ENCODE assay signal across 8 cellular contexts in genomic region chr1:2044510-2045319, GRCh38. TPM values are rescaled to one million over a fixed set of nuclear protein-coding genes. Genes with fewer than 3 reads are reported as not detected.
A peak's percentile ranks its signal among the peaks of the same experiment; 100 is the strongest.
DNase-seq lines count a peak whose midpoint lies in the region; ATAC-seq and TF ChIP-seq lines count a peak whose summit lies in the region.

No MANE protein-coding gene starts in this region.

- H3K9me2 ChIP-seq in SK-N-SH, result no peaks in the 10 kb centered on the region

- TF ChIP-seq CTCF in SK-N-SH (IDR thresholded peaks at IDR 0.05) (peak; percentile 58), type B pancreatic cell (conservative IDR thresholded peaks at IDR 0.05) (peak; percentile 92)

- peaks cover 29% of the 10 kb centered on the region for H3K27me3 Mint-ChIP-seq in type B pancreatic cell

- TF ChIP-seq RAD21 in SK-N-SH (IDR thresholded peaks at IDR 0.05; ENCODE audit: low read length), result peak; percentile 71

- TF ChIP-seq EP300 in SK-N-SH (IDR thresholded peaks at IDR 0.05; ENCODE audit: borderline replicate concordance in 1 of 2, low read depth in 1 of 2, low read length in 1 of 2), result no peak

- no peak overlapping the region for H3K27ac Mint-ChIP-seq in type B pancreatic cell

- CTCF ChIA-PET in HEK293T (lab: Yijun Ruan, JAX) (interaction anchor here (0.6 to 6.4 kb wide), 23 partner anchors 8 to 461 kb away, joined by 3 to 62 read pairs (median 4); no protein-coding TSS in a partner anchor), SK-N-SH (lab: Yijun Ruan, JAX) (interaction anchor here (0.6 to 8.3 kb wide), 58 partner anchors 9 to 379 kb away, joined by 3 to 268 read pairs (median 6); partner anchors contain the start of genes CALML6, CFAP74, GABRD and TMEM52)

- no peak overlapping the region for H3K27ac ChIP-seq in SK-N-SH (ENCODE audit: low read depth in 2 of 2, low read length in 1 of 2)

- no peaks in the 10 kb centered on the region for H3K79me2 ChIP-seq in SK-N-SH (ENCODE audit: insufficient read depth)

- ATAC-seq in Right ventricle myocardium inferior (peak; percentile 79), HG03039 (IDR thresholded peaks at IDR 0.05; ENCODE audit: unreplicated experiment) (no peak)

- H3K36me3 ChIP-seq in SK-N-SH (replicated peaks in 1 of 2; ENCODE audit: control insufficient read depth in 1 of 2, insufficient read depth in 2 of 2, low read length in 1 of 2), result no peaks in the 10 kb centered on the region

- DNase-seq in CD1c-positive myeloid dendritic cell (ENCODE audit: extremely low spot score) (peak; percentile 84), HEK293T (ENCODE audit: extremely low spot score) (peak; percentile 85), SK-N-SH (peak; percentile 97), Right ventricle myocardium inferior (ENCODE audit: missing footprints) (peak; percentile 87), posterior cingulate gyrus (peak; percentile 64 to 96 (median 78)), type B pancreatic cell (ENCODE audit: extremely low spot score, unreplicated experiment) (peak; percentile 90)
- DNase-seq in activated naive CD4-positive, alpha-beta T cell treated with anti-CD3 and anti-CD28 coated beads, Interleukin-2, amount 50 U/mL, for 16 hours, result peak; percentile 86

- no peak overlapping the region for H3K4me2 ChIP-seq in SK-N-SH

- intact Hi-C loops in Right ventricle myocardium inferior (cut with DNase I), result loop anchor here (1.0 kb wide), 2 partner anchors 84 to 100 kb away; no protein-coding TSS in a partner anchor
- intact Hi-C loops in posterior cingulate gyrus (cut with DNase I), result loop anchor here (2.0 to 5.0 kb wide), 2 partner anchors 84 to 102 kb away; no protein-coding TSS in a partner anchor

- no peaks in the 10 kb centered on the region for H3K27me3 ChIP-seq in SK-N-SH (ENCODE audit: insufficient read depth)

- H2AFZ ChIP-seq in SK-N-SH (ENCODE audit: low read depth), result peak overlapping the region; percentile 59; the same call in 1 of the 2 replicates

- H3K36me3 Mint-ChIP-seq in type B pancreatic cell, result no peaks in the 10 kb centered on the region

- no peak overlapping the region for H3K9ac ChIP-seq in SK-N-SH

- POLR2A ChIA-PET in HEK293T (lab: Yijun Ruan, JAX) (interaction anchor here (0.9 to 1.8 kb wide), 8 partner anchors 9 to 139 kb away, joined by 3 to 9 read pairs (median 4); no protein-coding TSS in a partner anchor), SK-N-SH (lab: Yijun Ruan, JAX) (interaction anchor here (0.5 to 1.5 kb wide), 5 partner anchors 11 to 221 kb away, joined by 3 to 6 read pairs (median 5); no protein-coding TSS in a partner anchor)

- H4K20me1 ChIP-seq in SK-N-SH (ENCODE audit: insufficient read depth), result no peaks in the 10 kb centered on the region

- H3K9me3 ChIP-seq in SK-N-SH, result no peaks in the 10 kb centered on the region

- WGBS in SK-N-SH (ENCODE audit: low lambda C conversion rate), result 25% methylated on average over 11 of the region's 75 CpGs

- peak overlapping the region; percentile 15 to 41; a peak in 1 of 4 replicates for H3K4me3 ChIP-seq in SK-N-SH (ENCODE audit: low read depth in 2 of 2, low read length in 1 of 2)

- no peaks in the 10 kb centered on the region for H3K9me3 Mint-ChIP-seq in type B pancreatic cell

- H3K4me1 ChIP-seq in SK-N-SH (ENCODE audit: control insufficient read depth in 1 of 2, insufficient read depth in 2 of 2, low read depth in 1 of 2, low read length in 1 of 2), result peaks cover 0 to 6% of the 10 kb centered on the region in 2 experiments; a peak in 1 of 4 replicates

- H3K4me3 Mint-ChIP-seq in type B pancreatic cell, result peak overlapping the region; percentile 20

- H3F3A ChIP-seq in SK-N-SH (replicated peaks; ENCODE audit: insufficient read depth), result no peaks in the 10 kb centered on the region

- H3K4me1 Mint-ChIP-seq in type B pancreatic cell (ENCODE audit: unreplicated experiment), result peaks cover 13% of the 10 kb centered on the region

TF ChIP-seq in HEK293T, 16 proteins besides CTCF, POLR2A, EP300 and RAD21:
- TF ChIP-seq PKNOX1 (IDR thresholded peaks at IDR 0.05), result no peak
- TF ChIP-seq FOXM1 (IDR thresholded peaks at IDR 0.05; ENCODE audit: borderline replicate concordance), result peak; percentile 49; the same call in 1 of the 2 replicates
- no peak for TF ChIP-seq ARNT (IDR thresholded peaks at IDR 0.05)
- TF ChIP-seq L3MBTL2 (conservative IDR thresholded peaks at IDR 0.05), result peak; percentile 58
TF ChIP-seq in HEK293T: peak in this region for 2.

TF ChIP-seq in SK-N-SH, 30 proteins besides CTCF, POLR2A, EP300 and RAD21:
- TF ChIP-seq YY1 (IDR thresholded peaks at IDR 0.05; ENCODE audit: low read depth), result no peak
- no peak for TF ChIP-seq JUND (IDR thresholded peaks at IDR 0.05)
- no peak for TF ChIP-seq FOXJ3 (CRISPR knock-in tag; IDR thresholded peaks at IDR 0.05)
- no peak for TF ChIP-seq SIN3A (IDR thresholded peaks at IDR 0.05; ENCODE audit: borderline replicate concordance, low read depth, low read length)
- no peak for TF ChIP-seq ELF1 (IDR thresholded peaks at IDR 0.05)
- peak; percentile 54 for TF ChIP-seq NRF1 (IDR thresholded peaks at IDR 0.05; ENCODE audit: low read depth, low read length)
- TF ChIP-seq PBX3 (IDR thresholded peaks at IDR 0.05), result no peak
- TF ChIP-seq IRF3 (IDR thresholded peaks at IDR 0.05; ENCODE audit: low read depth, low read length), result no peak
- TF ChIP-seq SMC3 (IDR thresholded peaks at IDR 0.05; ENCODE audit: low read depth, low read length), result peak; percentile 65

RNA-seq across cellular contexts. Expression of gene PRKCZ, which starts 5.5 kb away (rescaled TPM):
- polyA plus RNA-seq in SK-N-SH (2012; rRNA removed), result 20.1 and 24.2 TPM in 2 replicates
- 14.0 and 18.0 TPM in 2 replicates for polyA plus RNA-seq in SK-N-SH (2012; cell fraction: cytosol; rRNA removed)
- polyA plus RNA-seq in SK-N-SH (2012; cell fraction: nucleus; rRNA removed), result 35.2 and 59.1 TPM in 2 replicates
- total RNA-seq in Right ventricle myocardium inferior (16.4 TPM), type B pancreatic cell (ENCODE audit: low replicate concordance) (33.2 and 64.4 TPM in 2 replicates)

RNA-seq across cellular contexts. Expression of gene GABRD, which starts 25.6 kb away (rescaled TPM):
- 0.07 and 0.10 TPM in 2 replicates for polyA plus RNA-seq in SK-N-SH (2012; rRNA removed)
- polyA plus RNA-seq in SK-N-SH (2012; cell fraction: cytosol; rRNA removed), result 0.08 and 0.22 TPM in 2 replicates
- 0.11 and 0.12 TPM in 2 replicates for polyA plus RNA-seq in SK-N-SH (2012; cell fraction: nucleus; rRNA removed)
- 0.49 TPM for total RNA-seq in Right ventricle myocardium inferior
- 0.43 and 2.0 TPM in 2 replicates for total RNA-seq in type B pancreatic cell (ENCODE audit: low replicate concordance)

RNA-seq across cellular contexts. Expression of gene CFAP74, which starts 41.1 kb away (rescaled TPM):
- not detected in 2 replicates for polyA plus RNA-seq in SK-N-SH (2012; rRNA removed)
- 0.01 and 0.04 TPM in 2 replicates for polyA plus RNA-seq in SK-N-SH (2012; cell fraction: cytosol; rRNA removed)
- polyA plus RNA-seq in SK-N-SH (2012; cell fraction: nucleus; rRNA removed), result 0.04 and 0.29 TPM in 2 replicates
- not detected for total RNA-seq in Right ventricle myocardium inferior
- 0.76 and 1.5 TPM in 2 replicates for total RNA-seq in type B pancreatic cell (ENCODE audit: low replicate concordance)
